Comparison of ENCODE assay signal across 2 cellular contexts in the genomic region with DNA sequence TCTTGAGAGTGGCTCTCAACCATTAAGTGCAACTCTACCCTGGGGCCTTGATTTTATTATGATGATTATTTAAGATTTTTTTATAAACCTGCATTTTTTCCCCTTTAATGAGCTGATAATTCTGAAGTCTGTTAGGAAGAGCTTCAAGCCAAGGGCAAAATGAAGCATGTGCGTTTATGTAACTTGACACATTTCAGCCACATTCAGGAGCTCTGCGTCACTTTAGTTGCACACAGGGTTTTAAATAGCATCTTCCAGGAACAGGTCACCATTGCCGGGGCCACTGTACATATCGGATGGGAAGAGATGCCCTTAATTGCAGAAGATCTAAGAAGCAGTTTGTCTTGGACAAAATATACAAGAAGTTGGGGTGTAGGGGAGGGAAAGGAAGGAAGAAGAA.
TF ChIP-seq lines count a peak whose summit lies in the region.

No MANE protein-coding gene starts in this region.

TF ChIP-seq in HCT116, 20 proteins besides CTCF, POLR2A, EP300 and RAD21 (continued from another document):
- TF ChIP-seq YY1 (IDR thresholded peaks at IDR 0.05; ENCODE audit: extremely low read depth, insufficient replicate concordance, low read depth, low read length) (no peak), CEBPB (IDR thresholded peaks at IDR 0.05; ENCODE audit: low read depth) (no peak)

TF ChIP-seq in K562, 482 proteins besides CTCF, POLR2A, EP300 and RAD21:
- TF ChIP-seq, protein P1, sequence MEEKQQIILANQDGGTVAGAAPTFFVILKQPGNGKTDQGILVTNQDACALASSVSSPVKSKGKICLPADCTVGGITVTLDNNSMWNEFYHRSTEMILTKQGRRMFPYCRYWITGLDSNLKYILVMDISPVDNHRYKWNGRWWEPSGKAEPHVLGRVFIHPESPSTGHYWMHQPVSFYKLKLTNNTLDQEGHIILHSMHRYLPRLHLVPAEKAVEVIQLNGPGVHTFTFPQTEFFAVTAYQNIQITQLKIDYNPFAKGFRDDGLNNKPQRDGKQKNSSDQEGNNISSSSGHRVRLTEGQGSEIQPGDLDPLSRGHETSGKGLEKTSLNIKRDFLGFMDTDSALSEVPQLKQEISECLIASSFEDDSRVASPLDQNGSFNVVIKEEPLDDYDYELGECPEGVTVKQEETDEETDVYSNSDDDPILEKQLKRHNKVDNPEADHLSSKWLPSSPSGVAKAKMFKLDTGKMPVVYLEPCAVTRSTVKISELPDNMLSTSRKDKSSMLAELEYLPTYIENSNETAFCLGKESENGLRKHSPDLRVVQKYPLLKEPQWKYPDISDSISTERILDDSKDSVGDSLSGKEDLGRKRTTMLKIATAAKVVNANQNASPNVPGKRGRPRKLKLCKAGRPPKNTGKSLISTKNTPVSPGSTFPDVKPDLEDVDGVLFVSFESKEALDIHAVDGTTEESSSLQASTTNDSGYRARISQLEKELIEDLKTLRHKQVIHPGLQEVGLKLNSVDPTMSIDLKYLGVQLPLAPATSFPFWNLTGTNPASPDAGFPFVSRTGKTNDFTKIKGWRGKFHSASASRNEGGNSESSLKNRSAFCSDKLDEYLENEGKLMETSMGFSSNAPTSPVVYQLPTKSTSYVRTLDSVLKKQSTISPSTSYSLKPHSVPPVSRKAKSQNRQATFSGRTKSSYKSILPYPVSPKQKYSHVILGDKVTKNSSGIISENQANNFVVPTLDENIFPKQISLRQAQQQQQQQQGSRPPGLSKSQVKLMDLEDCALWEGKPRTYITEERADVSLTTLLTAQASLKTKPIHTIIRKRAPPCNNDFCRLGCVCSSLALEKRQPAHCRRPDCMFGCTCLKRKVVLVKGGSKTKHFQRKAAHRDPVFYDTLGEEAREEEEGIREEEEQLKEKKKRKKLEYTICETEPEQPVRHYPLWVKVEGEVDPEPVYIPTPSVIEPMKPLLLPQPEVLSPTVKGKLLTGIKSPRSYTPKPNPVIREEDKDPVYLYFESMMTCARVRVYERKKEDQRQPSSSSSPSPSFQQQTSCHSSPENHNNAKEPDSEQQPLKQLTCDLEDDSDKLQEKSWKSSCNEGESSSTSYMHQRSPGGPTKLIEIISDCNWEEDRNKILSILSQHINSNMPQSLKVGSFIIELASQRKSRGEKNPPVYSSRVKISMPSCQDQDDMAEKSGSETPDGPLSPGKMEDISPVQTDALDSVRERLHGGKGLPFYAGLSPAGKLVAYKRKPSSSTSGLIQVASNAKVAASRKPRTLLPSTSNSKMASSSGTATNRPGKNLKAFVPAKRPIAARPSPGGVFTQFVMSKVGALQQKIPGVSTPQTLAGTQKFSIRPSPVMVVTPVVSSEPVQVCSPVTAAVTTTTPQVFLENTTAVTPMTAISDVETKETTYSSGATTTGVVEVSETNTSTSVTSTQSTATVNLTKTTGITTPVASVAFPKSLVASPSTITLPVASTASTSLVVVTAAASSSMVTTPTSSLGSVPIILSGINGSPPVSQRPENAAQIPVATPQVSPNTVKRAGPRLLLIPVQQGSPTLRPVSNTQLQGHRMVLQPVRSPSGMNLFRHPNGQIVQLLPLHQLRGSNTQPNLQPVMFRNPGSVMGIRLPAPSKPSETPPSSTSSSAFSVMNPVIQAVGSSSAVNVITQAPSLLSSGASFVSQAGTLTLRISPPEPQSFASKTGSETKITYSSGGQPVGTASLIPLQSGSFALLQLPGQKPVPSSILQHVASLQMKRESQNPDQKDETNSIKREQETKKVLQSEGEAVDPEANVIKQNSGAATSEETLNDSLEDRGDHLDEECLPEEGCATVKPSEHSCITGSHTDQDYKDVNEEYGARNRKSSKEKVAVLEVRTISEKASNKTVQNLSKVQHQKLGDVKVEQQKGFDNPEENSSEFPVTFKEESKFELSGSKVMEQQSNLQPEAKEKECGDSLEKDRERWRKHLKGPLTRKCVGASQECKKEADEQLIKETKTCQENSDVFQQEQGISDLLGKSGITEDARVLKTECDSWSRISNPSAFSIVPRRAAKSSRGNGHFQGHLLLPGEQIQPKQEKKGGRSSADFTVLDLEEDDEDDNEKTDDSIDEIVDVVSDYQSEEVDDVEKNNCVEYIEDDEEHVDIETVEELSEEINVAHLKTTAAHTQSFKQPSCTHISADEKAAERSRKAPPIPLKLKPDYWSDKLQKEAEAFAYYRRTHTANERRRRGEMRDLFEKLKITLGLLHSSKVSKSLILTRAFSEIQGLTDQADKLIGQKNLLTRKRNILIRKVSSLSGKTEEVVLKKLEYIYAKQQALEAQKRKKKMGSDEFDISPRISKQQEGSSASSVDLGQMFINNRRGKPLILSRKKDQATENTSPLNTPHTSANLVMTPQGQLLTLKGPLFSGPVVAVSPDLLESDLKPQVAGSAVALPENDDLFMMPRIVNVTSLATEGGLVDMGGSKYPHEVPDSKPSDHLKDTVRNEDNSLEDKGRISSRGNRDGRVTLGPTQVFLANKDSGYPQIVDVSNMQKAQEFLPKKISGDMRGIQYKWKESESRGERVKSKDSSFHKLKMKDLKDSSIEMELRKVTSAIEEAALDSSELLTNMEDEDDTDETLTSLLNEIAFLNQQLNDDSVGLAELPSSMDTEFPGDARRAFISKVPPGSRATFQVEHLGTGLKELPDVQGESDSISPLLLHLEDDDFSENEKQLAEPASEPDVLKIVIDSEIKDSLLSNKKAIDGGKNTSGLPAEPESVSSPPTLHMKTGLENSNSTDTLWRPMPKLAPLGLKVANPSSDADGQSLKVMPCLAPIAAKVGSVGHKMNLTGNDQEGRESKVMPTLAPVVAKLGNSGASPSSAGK (IDR thresholded peaks at IDR 0.05): peak; percentile 57
- TF ChIP-seq NR4A1 (CRISPR knock-in tag; IDR thresholded peaks at IDR 0.05) (no peak), NR4A1 (tag; IDR thresholded peaks at IDR 0.05) (no peak), CUX1 (CRISPR knock-in tag; IDR thresholded peaks at IDR 0.05) (no peak), L3MBTL2 (IDR thresholded peaks at IDR 0.05) (peak; percentile 69)
- TF ChIP-seq, protein P2, sequence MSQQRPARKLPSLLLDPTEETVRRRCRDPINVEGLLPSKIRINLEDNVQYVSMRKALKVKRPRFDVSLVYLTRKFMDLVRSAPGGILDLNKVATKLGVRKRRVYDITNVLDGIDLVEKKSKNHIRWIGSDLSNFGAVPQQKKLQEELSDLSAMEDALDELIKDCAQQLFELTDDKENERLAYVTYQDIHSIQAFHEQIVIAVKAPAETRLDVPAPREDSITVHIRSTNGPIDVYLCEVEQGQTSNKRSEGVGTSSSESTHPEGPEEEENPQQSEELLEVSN (IDR thresholded peaks at IDR 0.05; ENCODE audit: borderline replicate concordance in 1 of 2, extremely low read depth in 1 of 2, insufficient read depth in 1 of 2, insufficient read length in 1 of 2, low read depth in 1 of 2, low read length in 1 of 2, poor library complexity in 1 of 2, severe bottlenecking in 1 of 2): peak in 1 of 2 experiments; percentile 39
